ENCODE assay signal across 8 cellular contexts in the genomic region with DNA sequence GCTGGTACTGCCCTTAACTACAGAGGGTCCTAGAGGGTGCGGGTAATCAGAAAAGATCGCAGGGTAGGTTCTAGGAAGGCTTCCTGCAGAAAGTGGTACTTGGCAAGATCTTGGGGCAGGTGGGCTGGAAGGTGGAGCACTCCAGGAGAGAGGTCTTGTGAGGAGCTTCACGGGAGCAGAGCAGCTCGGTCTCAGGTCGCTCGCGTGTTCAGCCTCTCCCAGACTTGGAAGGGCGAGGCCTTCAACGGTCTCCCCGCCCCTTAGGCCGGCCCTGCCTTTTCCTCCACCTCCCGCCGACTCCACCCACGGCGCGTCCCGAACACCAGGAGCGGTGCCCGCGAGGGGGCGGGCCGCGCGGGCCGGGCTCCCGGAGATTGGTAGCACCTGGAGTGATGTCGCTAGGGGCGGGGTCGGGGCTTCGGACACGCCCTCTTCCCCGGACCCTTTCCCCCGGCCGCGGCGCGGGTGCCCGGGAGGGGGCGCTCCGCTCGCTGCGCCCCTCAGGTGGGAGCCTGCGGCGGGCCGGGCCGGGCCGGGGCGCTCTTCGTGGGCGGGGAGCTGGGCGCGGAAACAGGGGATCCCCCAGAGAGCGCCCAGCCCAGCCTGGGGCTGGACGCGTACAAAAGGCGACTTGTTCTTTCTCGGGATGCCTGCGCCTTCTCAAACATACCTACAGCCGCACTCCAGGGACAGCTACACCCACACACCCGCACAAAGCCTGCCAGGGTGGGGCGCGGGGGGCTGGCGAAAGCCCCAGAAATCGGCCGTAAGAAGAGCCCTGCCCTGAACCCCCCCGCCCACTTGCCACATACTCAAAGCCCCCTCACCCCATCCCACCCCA. TPM values are rescaled to one million over a fixed set of nuclear protein-coding genes. Genes with fewer than 3 reads are reported as not detected.
DNase-seq lines count a peak whose midpoint lies in the region; ATAC-seq and TF ChIP-seq lines count a peak whose summit lies in the region.

No MANE protein-coding gene starts in this region.

- WGBS in upper lobe of left lung, 2 donors, result 8 to 11% methylated on average over 30 to 37 of the region's 66 CpGs

- H3K27ac ChIP-seq in SK-N-MC (0 out of 2 replicates have a peak overlapping the region, but pooled peaks have one; percentile 59), upper lobe of left lung (peak overlapping the region; percentile 81 to 92 (median 84))

- TF ChIP-seq CTCF in upper lobe of left lung (IDR thresholded peaks at IDR 0.05), result peak; percentile 66 to 94 (median 85)

- peak in 2 of 4 donors; percentile 34 to 58 for TF ChIP-seq POLR2A in upper lobe of left lung (IDR thresholded peaks at IDR 0.05)

- H3K9ac ChIP-seq in SK-N-MC (ENCODE audit: insufficient read length), result peak overlapping the region; percentile 33

- ATAC-seq in GM21619 (IDR thresholded peaks at IDR 0.05; ENCODE audit: unreplicated experiment) (peak; percentile 83), upper lobe of left lung (ENCODE audit: low FRiP score in 2 of 2) (peak; percentile 90 to 94)
- peak; percentile 91 to 95 for ATAC-seq in activated naive CD4-positive, alpha-beta T cell treated with anti-CD3 and anti-CD28 coated beads, Interleukin-2, amount 50 U/mL, for 72 hours

- H3K4me1 ChIP-seq in upper lobe of left lung, result peaks cover 69 to 97% (median 81%) of the 10 kb centered on the region in 4 donors

- no peaks in the 10 kb centered on the region for H3K36me3 ChIP-seq in SK-N-MC (ENCODE audit: insufficient read depth, low read length)
- no peaks in the 10 kb centered on the region for H3K36me3 ChIP-seq in upper lobe of left lung

- DNase-seq in DMS53 (lab: John Stamatoyannopoulos, UW) (peak; percentile 99), SK-N-MC (ENCODE audit: low read depth, low spot score) (peak; percentile 24), head of caudate nucleus (peak in 41 of 42 donors; percentile 55 to 91 (median 76)), posterior cingulate gyrus (peak; percentile 47 to 97 (median 77)), upper lobe of left lung (peak; percentile 99)
- DNase-seq in activated naive CD4-positive, alpha-beta T cell treated with anti-CD3 and anti-CD28 coated beads, Interleukin-2, amount 50 U/mL, for 72 hours (ENCODE audit: low spot score in 2 of 2), result peak; percentile 88 to 97

- H3K9me3 Mint-ChIP-seq in activated naive CD4-positive, alpha-beta T cell treated with anti-CD3 and anti-CD28 coated beads, Interleukin-2, amount 50 U/mL, for 72 hours, result no peaks in the 10 kb centered on the region

- H3K27me3 ChIP-seq in upper lobe of left lung, result no peaks in the 10 kb centered on the region

- H3K9me3 ChIP-seq in SK-N-MC (ENCODE audit: low read depth, low read length) (no peaks in the 10 kb centered on the region), upper lobe of left lung (no peaks in the 10 kb centered on the region)

- H3K27ac Mint-ChIP-seq in activated naive CD4-positive, alpha-beta T cell treated with anti-CD3 and anti-CD28 coated beads, Interleukin-2, amount 50 U/mL, for 72 hours, result no peak overlapping the region

- peak overlapping the region; percentile 70 for H3K4me3 ChIP-seq in SK-N-MC
- peak overlapping the region in 3 of 4 donors; percentile 25 to 50 (median 47) for H3K4me3 ChIP-seq in upper lobe of left lung

- TF ChIP-seq RAD21 in Ishikawa (IDR thresholded peaks at IDR 0.05; ENCODE audit: low read depth), result peak; percentile 39; the same call in 1 of the 2 replicates

- TF ChIP-seq EP300 in Ishikawa (IDR thresholded peaks at IDR 0.05; ENCODE audit: borderline replicate concordance) (no peak), upper lobe of left lung (IDR thresholded peaks at IDR 0.05) (no peak)

- no peaks in the 10 kb centered on the region for H3K36me3 Mint-ChIP-seq in activated naive CD4-positive, alpha-beta T cell treated with anti-CD3 and anti-CD28 coated beads, Interleukin-2, amount 50 U/mL, for 72 hours

- intact Hi-C loops in head of caudate nucleus (cut with DNase I) (no loop called here), posterior cingulate gyrus (cut with DNase I) (no loop called here)

TF ChIP-seq in Ishikawa, 13 proteins besides CTCF, POLR2A, EP300 and RAD21:
- TF ChIP-seq CEBPB (IDR thresholded peaks at IDR 0.05), result no peak
- TF ChIP-seq, protein P1, sequence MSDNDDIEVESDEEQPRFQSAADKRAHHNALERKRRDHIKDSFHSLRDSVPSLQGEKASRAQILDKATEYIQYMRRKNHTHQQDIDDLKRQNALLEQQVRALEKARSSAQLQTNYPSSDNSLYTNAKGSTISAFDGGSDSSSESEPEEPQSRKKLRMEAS (IDR thresholded peaks at IDR 0.05), result 0 out of 2 replicates have a peak, but pooled peaks have one; percentile 22
- no peak for TF ChIP-seq FOXM1 (IDR thresholded peaks at IDR 0.05; ENCODE audit: borderline replicate concordance, low read depth)
- TF ChIP-seq EGR1 (IDR thresholded peaks at IDR 0.05), result peak; percentile 6; the same call in 1 of the 2 replicates
- 0 out of 2 replicates have a peak, but pooled peaks have one; percentile 61 for TF ChIP-seq ZBTB7A (IDR thresholded peaks at IDR 0.05; ENCODE audit: low read depth)

RNA-seq across cellular contexts. Expression of a gene that starts 35.5 kb away (rescaled TPM):
- 10 to 100 TPM; 12.8 to 16.5 TPM for total RNA-seq in activated naive CD4-positive, alpha-beta T cell treated with anti-CD3 and anti-CD28 coated beads, Interleukin-2, amount 50 U/mL, for 72 hours
- 10 to 100 TPM; 10.8 to 43.4 (median 26.2) TPM for total RNA-seq in upper lobe of left lung

Comparison
In these comparisons a context has a peak if more than half of its experiments do, and no peak if none do; other contexts are left out.
1. Peak in every context shown above with its lines: DNase-seq, ATAC-seq, H3K4me3 ChIP-seq and H3K27ac ChIP-seq.
2. DNase-seq: peak in every context shown above with its lines; median percentile 99 in DMS53; 99 in upper lobe of left lung; 92 in activated naive CD4-positive, alpha-beta T cell treated with anti-CD3 and anti-CD28 coated beads, Interleukin-2, amount 50 U/mL, for 72 hours; 77 in posterior cingulate gyrus; 76 in head of caudate nucleus; 24 in SK-N-MC.